8 cellular contexts compared by ENCODE assay signal in the genomic region with DNA sequence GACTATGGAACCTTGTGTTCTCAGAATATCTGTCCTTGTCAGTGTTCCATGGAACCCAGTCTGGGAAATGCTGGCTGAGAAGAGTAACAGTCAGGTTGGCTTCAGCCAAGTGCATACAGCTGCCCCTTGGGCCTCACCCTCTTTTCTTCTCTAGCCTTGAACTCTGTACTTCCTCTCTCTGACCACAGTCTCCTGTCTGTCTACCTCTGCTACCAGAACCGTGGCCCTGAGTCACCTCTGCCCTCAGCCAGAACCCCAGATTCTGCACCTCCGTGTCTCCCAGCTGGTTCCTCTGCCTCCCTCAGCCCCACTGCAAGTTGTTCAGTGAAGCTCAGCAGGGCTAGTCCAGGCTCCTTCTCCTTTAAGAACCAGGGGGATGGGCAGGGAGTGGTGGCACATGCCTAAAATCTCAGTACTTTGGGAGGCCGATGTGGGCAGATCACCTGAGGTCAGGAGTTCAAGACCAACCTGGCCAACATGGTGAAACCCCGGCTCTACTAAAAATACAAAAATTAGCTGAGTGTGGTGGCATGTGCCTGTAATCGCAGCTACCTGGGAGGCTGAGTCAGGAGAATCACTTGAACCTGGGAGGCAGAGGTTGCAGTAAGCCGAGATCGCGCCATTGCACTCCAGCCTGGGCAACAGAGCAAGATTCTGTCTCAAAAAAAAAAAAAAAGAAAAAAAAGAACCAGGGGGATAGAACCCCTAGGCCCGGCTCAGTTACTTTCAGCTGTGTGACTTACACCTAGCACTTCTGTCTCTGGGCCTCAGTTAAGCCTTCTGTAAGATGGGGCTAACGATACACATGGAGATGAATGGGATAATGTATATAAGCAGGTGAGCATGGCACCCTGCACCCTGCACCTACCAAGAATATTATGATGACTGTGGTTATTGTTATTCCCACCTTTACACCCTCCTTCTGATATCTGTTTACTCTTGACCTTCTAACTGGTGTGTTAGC. TPM values are rescaled to one million over a fixed set of nuclear protein-coding genes. Genes with fewer than 3 reads are reported as not detected.
DNase-seq lines count a peak whose midpoint lies in the region; ATAC-seq, FAIRE-seq and TF ChIP-seq lines count a peak whose summit lies in the region.
"Had no signal": no experiment of that assay in that cellular context is flagged by ENCODE, and none has a peak within 500 bp of the region (broad histone marks: within the 10 kb centered on the region; RNA-seq: fewer than 3 reads in every experiment).

No MANE protein-coding gene starts in this region.

- no peak overlapping the region for H4K8ac ChIP-seq in H1 (ENCODE audit: extremely low read depth, insufficient read depth, low read length)

- H2BK5ac ChIP-seq in H1 (ENCODE audit: low read depth, low read length): no peak overlapping the region; the same call in 1 of the 2 replicates

- no peak overlapping the region for H3K4ac ChIP-seq in H1 (replicated peaks; ENCODE audit: insufficient read length, low read depth, low read length)

- no peak for TF ChIP-seq POLR2A in H1 (IDR thresholded peaks at IDR 0.05; ENCODE audit: control extremely low read depth in 1 of 2, low read depth in 2 of 2, low read length in 2 of 2)

- ATAC-seq in GM19043 (IDR thresholded peaks at IDR 0.05; ENCODE audit: low read depth, unreplicated experiment) (peak; percentile 67), HG02885 (IDR thresholded peaks at IDR 0.05; ENCODE audit: poor library complexity, unreplicated experiment) (peak; percentile 61), RWPE2 (ENCODE audit: low read depth) (no peak), foreskin keratinocyte (no peak)

- H3K79me2 ChIP-seq in H1 (ENCODE audit: control insufficient read depth in 1 of 2, insufficient read depth in 2 of 2, low read length in 2 of 2): no peaks in the 10 kb centered on the region

- H3K79me1 ChIP-seq in H1 (ENCODE audit: low read depth, low read length): no peaks in the 10 kb centered on the region

- WGBS in H1 (ENCODE audit: extremely low coverage in 1 of 2, insufficient coverage in 1 of 2, insufficient read length in 1 of 2, insufficient replicate concordance in 2 of 2, low coverage in 1 of 2, low lambda C conversion rate in 2 of 2, missing lambda C conversion rate in 1 of 2), 2 experiments: 91% methylated on average over 10 of the region's 10 CpGs; no CpG with 5 or more reads in 1 of the 2 experiments

- H3K4me1 ChIP-seq in RWPE2 (ENCODE audit: insufficient read depth, poor library complexity, severe bottlenecking) (peaks cover 21% of the 10 kb centered on the region), H1 (replicated peaks in 1 of 4; ENCODE audit: control insufficient read depth in 3 of 4, insufficient read depth in 4 of 4, low read length in 3 of 4) (peaks cover 2 to 15% (median 8%) of the 10 kb centered on the region in 4 experiments), foreskin keratinocyte (peaks cover 8% of the 10 kb centered on the region)

- no peak for TF ChIP-seq EP300 in H1 (IDR thresholded peaks at IDR 0.05; ENCODE audit: borderline replicate concordance in 1 of 2, low read depth in 2 of 2, low read length in 2 of 2)

- no peak overlapping the region for H2AK5ac ChIP-seq in H1 (ENCODE audit: low read depth, low read length)

- no peak for TF ChIP-seq RAD21 in H1 (IDR thresholded peaks at IDR 0.05 in 1 of 2, conservative IDR thresholded peaks at IDR 0.05 in 1 of 2; ENCODE audit: low read depth in 2 of 2, low read length in 2 of 2)

- H3K27ac ChIP-seq in RWPE2 (ENCODE audit: poor library complexity, severe bottlenecking) (peak overlapping the region; percentile 67), H1 (ENCODE audit: low read depth, low read length) (no peak overlapping the region), foreskin keratinocyte (no peak overlapping the region)

- no peak overlapping the region for H3K56ac ChIP-seq in H1 (replicated peaks; ENCODE audit: insufficient read length, low read depth, low read length)

- H3K18ac ChIP-seq in H1 (ENCODE audit: extremely low read depth, low read length): no peak overlapping the region

- DNase-seq in RWPE2 (ENCODE audit: low spot score) (no peak), H1 (ENCODE audit: low read depth in 1 of 2, low spot score in 2 of 2) (no peak), foreskin keratinocyte (no peak), cortex of kidney (lab: John Stamatoyannopoulos, UW) (no peak), epidermal melanocyte (ENCODE audit: insufficient read length, low spot score) (no peak)

- POLR2A ChIA-PET in H1 (lab: Charles Lee; ENCODE audit: partially characterized antibody): no interaction called here

- no peak overlapping the region for H3K4me3 ChIP-seq in RWPE2 (ENCODE audit: severe bottlenecking)
- no peak overlapping the region for H3K4me3 ChIP-seq in H1 (ENCODE audit: extremely low read depth in 1 of 4, insufficient read depth in 2 of 4, low read depth in 3 of 4, low read length in 4 of 4)
- H3K4me3 ChIP-seq: heart right ventricle had no signal

- 0 out of 2 replicates have a peak overlapping the region, but pooled peaks have one; percentile 81 for H2BK15ac ChIP-seq in H1 (ENCODE audit: low read length)

- H2AFZ ChIP-seq in H1 (ENCODE audit: low read length): no peak overlapping the region

- H2BK12ac ChIP-seq in H1 (ENCODE audit: low read depth, low read length): peak overlapping the region; percentile 29; the same call in 1 of the 2 replicates

- no peak overlapping the region for H3K14ac ChIP-seq in H1 (ENCODE audit: insufficient read length)

- peaks cover 10% of the 10 kb centered on the region; the same call in 1 of the 2 replicates for H3K36me3 ChIP-seq in RWPE2 (ENCODE audit: low read depth)
- H3K36me3 ChIP-seq in H1 (ENCODE audit: control insufficient read depth in 2 of 4, insufficient read depth in 4 of 4, low read length in 3 of 4): no peaks in the 10 kb centered on the region

- no peak for FAIRE-seq in H1 (lab: Jason Lieb, UNC)

- peak overlapping the region; percentile 32; the same call in 1 of the 2 replicates for H2BK20ac ChIP-seq in H1 (ENCODE audit: low read length)

- H3K27me3 ChIP-seq in RWPE2 (ENCODE audit: insufficient read depth, poor library complexity, severe bottlenecking): no peaks in the 10 kb centered on the region
- H3K27me3 ChIP-seq in H1 (replicated peaks in 1 of 4; ENCODE audit: control insufficient read depth in 3 of 4, extremely low read depth in 1 of 4, insufficient read depth in 3 of 4, low read length in 3 of 4): no peaks in the 10 kb centered on the region
- H3K27me3 ChIP-seq in foreskin keratinocyte: no peaks in the 10 kb centered on the region
- H3K27me3 ChIP-seq: heart right ventricle had no signal

- TF ChIP-seq CTCF in RWPE2 (IDR thresholded peaks at IDR 0.05; ENCODE audit: poor library complexity, severe bottlenecking): no peak
- TF ChIP-seq CTCF in H1 (IDR thresholded peaks at IDR 0.05; ENCODE audit: control extremely low read depth in 1 of 3, insufficient read depth in 1 of 3, low read depth in 1 of 3, low read length in 3 of 3): no peak
- no peak for TF ChIP-seq CTCF in foreskin keratinocyte (conservative IDR thresholded peaks at IDR 0.05)

- no peak overlapping the region for H2BK120ac ChIP-seq in H1 (replicated peaks; ENCODE audit: low read depth, low read length)

- H3K23me2 ChIP-seq in H1 (ENCODE audit: low read depth, low read length): peaks cover 3% of the 10 kb centered on the region; the same call in 1 of the 2 replicates

- no peaks in the 10 kb centered on the region for H4K20me1 ChIP-seq in H1 (replicated peaks in 1 of 2; ENCODE audit: control insufficient read depth in 1 of 2, insufficient read depth in 2 of 2, low read length in 2 of 2)

- no peak overlapping the region for H4K5ac ChIP-seq in H1 (ENCODE audit: insufficient read length, low read depth, low read length)

- H3K23ac ChIP-seq in H1 (ENCODE audit: insufficient read length): no peak overlapping the region

- CTCF ChIA-PET in H1 (lab: Charles Lee; ENCODE audit: partially characterized antibody): interaction anchor here (0.6 to 2.3 kb wide), 10 partner anchors 10 to 404 kb away, joined by 3 to 15 read pairs (median 4); no protein-coding TSS in a partner anchor

- no peak overlapping the region for H3K9ac ChIP-seq in H1 (replicated peaks in 1 of 4; ENCODE audit: extremely low read depth in 1 of 4, low read depth in 3 of 4, low read length in 3 of 4)

- H3K9me3 ChIP-seq in RWPE2 (ENCODE audit: severe bottlenecking): no peaks in the 10 kb centered on the region
- no peaks in the 10 kb centered on the region for H3K9me3 ChIP-seq in H1 (ENCODE audit: insufficient read depth in 2 of 2, low read depth in 1 of 2, low read length in 1 of 2)
- H3K9me3 ChIP-seq: heart right ventricle had no signal

- no peak overlapping the region for H4K91ac ChIP-seq in H1 (replicated peaks; ENCODE audit: insufficient read length, low read length)

- H3K4me2 ChIP-seq in H1 (ENCODE audit: insufficient read depth in 1 of 2, low read depth in 2 of 2, low read length in 2 of 2): no peak overlapping the region

TF ChIP-seq in H1, 55 proteins besides CTCF, POLR2A, EP300 and RAD21 (continues in another document):
- no peak for TF ChIP-seq BACH1 (IDR thresholded peaks at IDR 0.05; ENCODE audit: low read length)
- no peak for TF ChIP-seq CREB1 (IDR thresholded peaks at IDR 0.05)
- no peak for TF ChIP-seq RXRA (IDR thresholded peaks at IDR 0.05; ENCODE audit: insufficient read depth, low read depth, low read length)
- no peak for TF ChIP-seq NANOG (IDR thresholded peaks at IDR 0.05; ENCODE audit: insufficient read depth, low read depth, low read length, poor library complexity, severe bottlenecking)

RNA-seq across cellular contexts. Expression of a gene that starts 24.3 kb away (rescaled TPM):
- 34.8 and 35.3 TPM in 2 replicates for total RNA-seq in H1 (2021; fragmentation: NEBNext Ultra II Directional; extraction: Animal tissue kit (Norgen Biotek cat#: 25700))
- polyA plus RNA-seq in H1 (2011; rRNA removed) (12.1 and 12.3 TPM in 2 replicates), foreskin keratinocyte (19.1 and 20.6 TPM in 2 replicates)
- 11.5 TPM for polyA plus RNA-seq in H1 (2011; cell fraction: cytosol; rRNA removed)
- 17.6 TPM for polyA plus RNA-seq in H1 (2011; cell fraction: nucleus; rRNA removed)
- polyA plus RNA-seq in H1 (2012, experiment 1 of 2): 21.3 to 23.2 TPM (median 21.9 TPM) in 4 replicates
- 18.4 TPM for polyA plus RNA-seq in H1 (2012, experiment 2 of 2)
- polyA plus RNA-seq in H1 (2013, experiment 1 of 2): 14.6 TPM
- polyA plus RNA-seq in H1 (2013, experiment 2 of 2): 15.0 TPM
- 39.2 and 40.9 TPM in 2 replicates for polyA minus RNA-seq in H1 (2011; rRNA and poly(A)+ RNA removed)
- 13.6 TPM for polyA minus RNA-seq in H1 (2011; cell fraction: cytosol; rRNA and poly(A)+ RNA removed)
- polyA minus RNA-seq in H1 (2011; cell fraction: nucleus; rRNA and poly(A)+ RNA removed): 36.3 TPM
- total RNA-seq in foreskin keratinocyte: 25.7 and 27.4 TPM in 2 replicates

RNA-seq across cellular contexts. Expression of a gene that starts 59.2 kb away (rescaled TPM):
- 1.3 and 1.5 TPM in 2 replicates for total RNA-seq in H1 (2021; fragmentation: NEBNext Ultra II Directional; extraction: Animal tissue kit (Norgen Biotek cat#: 25700))
- 1.5 TPM in 2 replicates for polyA plus RNA-seq in H1 (2011; rRNA removed)
- polyA plus RNA-seq in H1 (2011; cell fraction: cytosol; rRNA removed): 1.4 TPM
- 1.4 TPM for polyA plus RNA-seq in H1 (2011; cell fraction: nucleus; rRNA removed)
- 0.84 to 1.4 TPM (median 0.98 TPM) in 4 replicates for polyA plus RNA-seq in H1 (2012, experiment 1 of 2)
- polyA plus RNA-seq in H1 (2012, experiment 2 of 2): 0.89 TPM
- polyA plus RNA-seq in H1 (2013, experiment 1 of 2): 0.61 TPM
- polyA plus RNA-seq in H1 (2013, experiment 2 of 2): 0.53 TPM
- polyA minus RNA-seq in H1 (2011; rRNA and poly(A)+ RNA removed): 1.2 and 1.5 TPM in 2 replicates
- 1.1 TPM for polyA minus RNA-seq in H1 (2011; cell fraction: cytosol; rRNA and poly(A)+ RNA removed)
- polyA minus RNA-seq in H1 (2011; cell fraction: nucleus; rRNA and poly(A)+ RNA removed): 1.3 TPM
- total RNA-seq in foreskin keratinocyte: 5.6 and 7.1 TPM in 2 replicates
- polyA plus RNA-seq in foreskin keratinocyte: 2.8 and 3.4 TPM in 2 replicates

Comparison
In these comparisons a context has a peak if more than half of its experiments do, and no peak if none do; other contexts are left out.
1. ATAC-seq: peak in GM19043 (single experiment) and HG02885 (single experiment); none in RWPE2 (single experiment) and foreskin keratinocyte (single experiment).